8 cellular contexts compared by ENCODE assay signal in the genomic region with DNA sequence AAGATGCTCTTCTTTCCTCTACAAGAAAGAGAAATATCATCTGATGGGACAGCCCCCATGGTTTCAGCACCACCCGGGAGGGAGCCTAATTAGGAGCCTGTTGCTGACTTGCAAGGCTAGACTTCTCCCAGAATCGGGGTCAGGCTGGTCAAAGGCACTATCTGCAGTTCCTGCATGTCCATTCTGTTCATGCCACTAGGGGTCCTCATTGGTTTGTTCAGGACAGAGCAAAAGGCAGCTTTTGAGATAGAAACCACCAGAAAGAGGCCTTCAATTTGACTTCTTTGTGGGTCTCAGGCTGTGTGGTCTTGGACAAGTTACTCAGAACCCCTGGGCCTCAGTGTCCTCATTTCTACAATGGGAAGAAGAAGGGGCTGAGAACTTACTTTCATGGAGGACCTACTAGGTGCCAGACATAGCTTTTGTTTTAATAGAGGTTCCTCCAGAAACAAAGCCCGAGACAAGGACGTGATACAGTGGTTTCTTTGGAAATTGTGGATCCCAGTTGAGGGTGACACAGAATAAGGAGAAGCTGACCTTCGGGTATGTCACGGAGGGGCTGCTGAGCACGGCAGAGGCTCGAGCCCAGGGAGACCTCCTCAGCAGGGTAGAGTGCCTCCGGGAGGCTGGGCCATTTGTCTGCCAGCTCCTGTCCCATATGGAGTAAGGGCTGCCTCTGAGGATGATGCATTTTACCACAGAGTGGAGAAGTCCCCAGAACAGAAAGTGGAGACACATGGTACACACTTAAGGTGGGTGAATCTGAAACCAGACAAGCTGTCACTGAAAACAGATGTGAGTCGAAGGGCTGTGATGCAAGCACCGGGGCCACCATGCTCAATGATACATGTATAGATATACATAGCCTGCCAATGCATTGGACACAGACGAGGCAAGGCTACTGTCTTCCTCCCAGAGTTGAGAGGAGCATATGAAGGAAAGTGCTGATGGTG. TPM values are rescaled to one million over a fixed set of nuclear protein-coding genes. Genes with fewer than 3 reads are reported as not detected.
DNase-seq lines count a peak whose midpoint lies in the region; ATAC-seq and TF ChIP-seq lines count a peak whose summit lies in the region.

No MANE protein-coding gene starts in this region.

- H3K4me2 ChIP-seq in HCT116 (ENCODE audit: low read length) (no peak overlapping the region), Loucy (ENCODE audit: low read depth, low read length, poor library complexity, severe bottlenecking) (no peak overlapping the region)

- H3K36me3 ChIP-seq in HCT116 (ENCODE audit: control insufficient read depth in 1 of 2, insufficient read depth in 2 of 2, low read length in 2 of 2) (no peaks in the 10 kb centered on the region), Loucy (ENCODE audit: insufficient read depth, low read length) (no peaks in the 10 kb centered on the region)

- H3K4me1 Mint-ChIP-seq in T-helper 2 cell treated with Interferon-gamma antibody and Interleukin-4, amounts not matched to agents 5 μg/mL and 100 μg/mL, for 36 hours (ENCODE audit: low read depth), result no peaks in the 10 kb centered on the region

- H3K79me2 ChIP-seq in HCT116 (ENCODE audit: insufficient read depth, low read length), result no peaks in the 10 kb centered on the region
- H3K79me2 ChIP-seq in Loucy (ENCODE audit: insufficient read depth, low read length), result no peaks in the 10 kb centered on the region

- H3K27ac ChIP-seq in HCT116 (ENCODE audit: low read depth, low read length), result no peak overlapping the region
- H3K27ac ChIP-seq in foreskin keratinocyte, result no peak overlapping the region

- H3K36me3 Mint-ChIP-seq in T-helper 2 cell treated with Interferon-gamma antibody and Interleukin-4, amounts not matched to agents 5 μg/mL and 100 μg/mL, for 36 hours (ENCODE audit: low read depth), result no peaks in the 10 kb centered on the region

- H3K27me3 Mint-ChIP-seq in T-helper 2 cell treated with Interferon-gamma antibody and Interleukin-4, amounts not matched to agents 5 μg/mL and 100 μg/mL, for 36 hours (ENCODE audit: low read depth), result no peaks in the 10 kb centered on the region

- no peaks in the 10 kb centered on the region for H3F3A ChIP-seq in Loucy (ENCODE audit: low read depth)

- H3K27me3 ChIP-seq in HCT116 (ENCODE audit: insufficient read depth, low read length) (peaks cover 38% of the 10 kb centered on the region), Loucy (ENCODE audit: insufficient read depth, low read length, poor library complexity, severe bottlenecking) (no peaks in the 10 kb centered on the region), foreskin keratinocyte (peaks cover 13% of the 10 kb centered on the region)

- intact Hi-C loops in HCT116 (cut with micrococcal nuclease), result loop anchor here (1.0 to 10.0 kb wide), 3 partner anchors 115 to 361 kb away; no protein-coding TSS in a partner anchor

- CTCF ChIA-PET in HCT116 (lab: Charles Lee), result interaction anchor here (0.8 to 1.5 kb wide), 8 partner anchors 25 to 260 kb away, joined by 3 to 9 read pairs (median 4); no protein-coding TSS in a partner anchor

- RAD21 ChIA-PET in HCT116 (lab: Charles Lee; ENCODE audit: low non-redundant PET in 1 of 2, low total read pairs in 2 of 2, uncharacterized antibody in 2 of 2, unreplicated experiment in 2 of 2), result no interaction called here

- DNase-seq in stimulated activated CD4-positive, alpha-beta T cell treated with anti-CD3 and anti-CD28 coated beads, Interleukin-15, amount 100 ng/mL, for 24 hours, result peak; percentile 10
- DNase-seq in stimulated activated CD4-positive, alpha-beta T cell treated with anti-CD3 and anti-CD28 coated beads, Interleukin-12 subunit alpha, Interleukin-12 subunit beta, amount 100 ng/mL, for 4 hours, result no peak
- DNase-seq in HCT116 (ENCODE audit: low read depth, low spot score) (peak; percentile 51), SKM-1 (lab: John Stamatoyannopoulos, UW; ENCODE audit: unreplicated experiment) (peak; percentile 26), foreskin keratinocyte (peak; percentile 16 to 44), renal cortical epithelial cell (ENCODE audit: low read depth) (peak; percentile 49)
- no peak for DNase-seq in T-helper 2 cell treated with Interferon-gamma antibody and Interleukin-4, amounts not matched to agents 5 μg/mL and 100 μg/mL, for 36 hours (ENCODE audit: low spot score)

- H3K4me1 ChIP-seq in HCT116 (ENCODE audit: control insufficient read depth in 1 of 2, insufficient read depth in 2 of 2, low read length in 2 of 2) (no peaks in the 10 kb centered on the region), Loucy (ENCODE audit: insufficient read depth, low read length, poor library complexity, severe bottlenecking) (no peaks in the 10 kb centered on the region), foreskin keratinocyte (no peaks in the 10 kb centered on the region)

- H3K9ac ChIP-seq in HCT116 (ENCODE audit: low read length), result no peak overlapping the region
- no peak overlapping the region for H3K9ac ChIP-seq in Loucy (ENCODE audit: low read depth, low read length, poor library complexity, severe bottlenecking)

- H2AFZ ChIP-seq in HCT116 (ENCODE audit: low read depth, low read length, poor library complexity, severe bottlenecking), result no peak overlapping the region
- 0 out of 2 replicates have a peak overlapping the region, but pooled peaks have one; percentile 13 for H2AFZ ChIP-seq in Loucy (ENCODE audit: low read length)

- no peak for TF ChIP-seq POLR2A in HCT116 (IDR thresholded peaks at IDR 0.05; ENCODE audit: borderline replicate concordance, extremely low read depth, insufficient read depth, insufficient read length)

- no peak overlapping the region for H3K4me3 Mint-ChIP-seq in T-helper 2 cell treated with Interferon-gamma antibody and Interleukin-4, amounts not matched to agents 5 μg/mL and 100 μg/mL, for 36 hours

- TF ChIP-seq CTCF in HCT116 (IDR thresholded peaks at IDR 0.05 in 2 of 3, conservative IDR thresholded peaks at IDR 0.05 in 1 of 3; ENCODE audit: borderline replicate concordance in 1 of 3, insufficient read depth in 1 of 3, low read depth in 2 of 3, low read length in 2 of 3) (peak; percentile 45 to 76 (median 72); a peak in 5 of 6 replicates), Loucy (conservative IDR thresholded peaks at IDR 0.05; ENCODE audit: low read length) (peak; percentile 73), foreskin keratinocyte (conservative IDR thresholded peaks at IDR 0.05) (peak; percentile 86)

- H3K9me2 ChIP-seq in HCT116 (ENCODE audit: insufficient read depth) (no peaks in the 10 kb centered on the region), Loucy (replicated peaks; ENCODE audit: low read depth, low read length) (no peaks in the 10 kb centered on the region)

- no TSS peak for BruUV-seq in HCT116 (replicated peaks; lab: Mats Ljungman, UMichigan)

- no peaks in the 10 kb centered on the region for H4K20me1 ChIP-seq in HCT116 (ENCODE audit: insufficient read depth)
- H4K20me1 ChIP-seq in Loucy (ENCODE audit: insufficient read depth, low read length, poor library complexity, severe bottlenecking), result no peaks in the 10 kb centered on the region

- H3K9me3 Mint-ChIP-seq in T-helper 2 cell treated with Interferon-gamma antibody and Interleukin-4, amounts not matched to agents 5 μg/mL and 100 μg/mL, for 36 hours, result no peaks in the 10 kb centered on the region

- H3K4me3 ChIP-seq in HCT116 (replicated peaks in 1 of 2; ENCODE audit: low read depth in 1 of 2, low read length in 2 of 2), result no peak overlapping the region
- H3K4me3 ChIP-seq in Loucy (ENCODE audit: low read length, poor library complexity, severe bottlenecking), result no peak overlapping the region

- H3K27ac Mint-ChIP-seq in T-helper 2 cell treated with Interferon-gamma antibody and Interleukin-4, amounts not matched to agents 5 μg/mL and 100 μg/mL, for 36 hours, result no peak overlapping the region

- ATAC-seq in HCT116, result peak; percentile 89
- ATAC-seq in foreskin keratinocyte, result peak; percentile 83

- H3K9me3 ChIP-seq in HCT116 (ENCODE audit: control insufficient read depth in 1 of 2, insufficient read depth in 1 of 2, low read depth in 1 of 2, low read length in 2 of 2) (no peaks in the 10 kb centered on the region), Loucy (ENCODE audit: insufficient read depth, low read depth, low read length) (no peaks in the 10 kb centered on the region)

- POLR2A ChIA-PET in HCT116 (lab: Charles Lee), result no interaction called here

- TF ChIP-seq RAD21 in HCT116 (IDR thresholded peaks at IDR 0.05; ENCODE audit: low read depth), result peak; percentile 70

TF ChIP-seq in HCT116, 20 proteins besides CTCF, POLR2A, EP300 and RAD21:
- TF ChIP-seq, protein P1, sequence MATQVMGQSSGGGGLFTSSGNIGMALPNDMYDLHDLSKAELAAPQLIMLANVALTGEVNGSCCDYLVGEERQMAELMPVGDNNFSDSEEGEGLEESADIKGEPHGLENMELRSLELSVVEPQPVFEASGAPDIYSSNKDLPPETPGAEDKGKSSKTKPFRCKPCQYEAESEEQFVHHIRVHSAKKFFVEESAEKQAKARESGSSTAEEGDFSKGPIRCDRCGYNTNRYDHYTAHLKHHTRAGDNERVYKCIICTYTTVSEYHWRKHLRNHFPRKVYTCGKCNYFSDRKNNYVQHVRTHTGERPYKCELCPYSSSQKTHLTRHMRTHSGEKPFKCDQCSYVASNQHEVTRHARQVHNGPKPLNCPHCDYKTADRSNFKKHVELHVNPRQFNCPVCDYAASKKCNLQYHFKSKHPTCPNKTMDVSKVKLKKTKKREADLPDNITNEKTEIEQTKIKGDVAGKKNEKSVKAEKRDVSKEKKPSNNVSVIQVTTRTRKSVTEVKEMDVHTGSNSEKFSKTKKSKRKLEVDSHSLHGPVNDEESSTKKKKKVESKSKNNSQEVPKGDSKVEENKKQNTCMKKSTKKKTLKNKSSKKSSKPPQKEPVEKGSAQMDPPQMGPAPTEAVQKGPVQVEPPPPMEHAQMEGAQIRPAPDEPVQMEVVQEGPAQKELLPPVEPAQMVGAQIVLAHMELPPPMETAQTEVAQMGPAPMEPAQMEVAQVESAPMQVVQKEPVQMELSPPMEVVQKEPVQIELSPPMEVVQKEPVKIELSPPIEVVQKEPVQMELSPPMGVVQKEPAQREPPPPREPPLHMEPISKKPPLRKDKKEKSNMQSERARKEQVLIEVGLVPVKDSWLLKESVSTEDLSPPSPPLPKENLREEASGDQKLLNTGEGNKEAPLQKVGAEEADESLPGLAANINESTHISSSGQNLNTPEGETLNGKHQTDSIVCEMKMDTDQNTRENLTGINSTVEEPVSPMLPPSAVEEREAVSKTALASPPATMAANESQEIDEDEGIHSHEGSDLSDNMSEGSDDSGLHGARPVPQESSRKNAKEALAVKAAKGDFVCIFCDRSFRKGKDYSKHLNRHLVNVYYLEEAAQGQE (IDR thresholded peaks at IDR 0.05; ENCODE audit: low read depth), result no peak
- TF ChIP-seq EZH2 (IDR thresholded peaks at IDR 0.05) (no peak), FOSL1 (IDR thresholded peaks at IDR 0.05; ENCODE audit: low read depth) (no peak), SRF (IDR thresholded peaks at IDR 0.05; ENCODE audit: low read depth) (no peak), YY1 (IDR thresholded peaks at IDR 0.05; ENCODE audit: extremely low read depth, insufficient replicate concordance, low read depth, low read length) (no peak)

RNA-seq across cellular contexts. Expression of a gene that starts 33.1 kb away (rescaled TPM):
- not detected for total RNA-seq in HCT116 (2021; ENCODE audit: unreplicated experiment)
- polyA plus RNA-seq in HCT116 (2012), result not detected in 2 replicates
- not detected in 2 replicates for total RNA-seq in foreskin keratinocyte
- polyA plus RNA-seq in foreskin keratinocyte, result not detected in 2 replicates
- not detected in 2 replicates for total RNA-seq in renal cortical epithelial cell

Comparison
In these comparisons a context has a peak if more than half of its experiments do, and no peak if none do; other contexts are left out.
1. DNase-seq: peak in stimulated activated CD4-positive, alpha-beta T cell treated with anti-CD3 and anti-CD28 coated beads, Interleukin-15, amount 100 ng/mL, for 24 hours (single experiment), HCT116 (single experiment), SKM-1 (single experiment), foreskin keratinocyte (2 of 2) and renal cortical epithelial cell (single experiment); none in stimulated activated CD4-positive, alpha-beta T cell treated with anti-CD3 and anti-CD28 coated beads, Interleukin-12 subunit alpha, Interleukin-12 subunit beta, amount 100 ng/mL, for 4 hours (single experiment) and T-helper 2 cell treated with Interferon-gamma antibody and Interleukin-4, amounts not matched to agents 5 μg/mL and 100 μg/mL, for 36 hours (single experiment).
2. Peak in every context shown above with its lines, with median percentiles within 50 percentile points of each other: CTCF ChIP-seq.